1 cellular context compared by ENCODE assay signal in the genomic region with DNA sequence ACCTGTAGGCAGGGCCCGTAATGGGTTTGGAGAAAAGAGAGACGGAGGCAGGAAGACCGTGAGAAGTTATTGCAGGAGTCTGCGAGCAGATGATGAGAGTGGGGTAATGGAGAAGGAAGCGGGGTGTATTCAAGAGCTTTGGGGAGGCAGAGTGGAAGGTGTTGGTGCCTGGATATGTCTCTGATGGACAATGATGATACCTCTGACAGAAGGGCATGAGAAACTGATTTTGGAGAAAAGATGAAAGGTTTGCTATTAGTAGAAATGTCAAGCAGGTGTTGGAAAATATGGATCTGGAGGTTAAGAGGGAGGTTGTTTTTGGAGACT.
TF ChIP-seq lines count a peak whose summit lies in the region.

No MANE protein-coding gene starts in this region.

TF ChIP-seq in HEK293, 187 proteins besides CTCF, POLR2A, EP300 and RAD21 (continued from another document):
- no peak for TF ChIP-seq ZBTB6 (tag by site-specific recombination; IDR thresholded peaks at IDR 0.05)
- no peak for TF ChIP-seq ZNF426 (tag by site-specific recombination; IDR thresholded peaks at IDR 0.05)
- TF ChIP-seq KLF16 (tag by site-specific recombination; IDR thresholded peaks at IDR 0.05) = no peak
- 0 out of 2 replicates have a peak, but pooled peaks have one; percentile 16 for TF ChIP-seq GLI4 (tag by site-specific recombination; IDR thresholded peaks at IDR 0.05)
- peak; percentile 91 for TF ChIP-seq SCRT2 (tag by site-specific recombination; IDR thresholded peaks at IDR 0.05)
- TF ChIP-seq SP7 (tag by site-specific recombination; IDR thresholded peaks at IDR 0.05) = 0 out of 2 replicates have a peak, but pooled peaks have one; percentile 5
- TF ChIP-seq, protein P1, sequence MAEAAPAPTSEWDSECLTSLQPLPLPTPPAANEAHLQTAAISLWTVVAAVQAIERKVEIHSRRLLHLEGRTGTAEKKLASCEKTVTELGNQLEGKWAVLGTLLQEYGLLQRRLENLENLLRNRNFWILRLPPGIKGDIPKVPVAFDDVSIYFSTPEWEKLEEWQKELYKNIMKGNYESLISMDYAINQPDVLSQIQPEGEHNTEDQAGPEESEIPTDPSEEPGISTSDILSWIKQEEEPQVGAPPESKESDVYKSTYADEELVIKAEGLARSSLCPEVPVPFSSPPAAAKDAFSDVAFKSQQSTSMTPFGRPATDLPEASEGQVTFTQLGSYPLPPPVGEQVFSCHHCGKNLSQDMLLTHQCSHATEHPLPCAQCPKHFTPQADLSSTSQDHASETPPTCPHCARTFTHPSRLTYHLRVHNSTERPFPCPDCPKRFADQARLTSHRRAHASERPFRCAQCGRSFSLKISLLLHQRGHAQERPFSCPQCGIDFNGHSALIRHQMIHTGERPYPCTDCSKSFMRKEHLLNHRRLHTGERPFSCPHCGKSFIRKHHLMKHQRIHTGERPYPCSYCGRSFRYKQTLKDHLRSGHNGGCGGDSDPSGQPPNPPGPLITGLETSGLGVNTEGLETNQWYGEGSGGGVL (tag by site-specific recombination; IDR thresholded peaks at IDR 0.05) = peak; percentile 2; the same call in 1 of the 2 replicates
- 0 out of 2 replicates have a peak, but pooled peaks have one; percentile 3 for TF ChIP-seq ZNF692 (tag by site-specific recombination; IDR thresholded peaks at IDR 0.05)
- no peak for TF ChIP-seq ZNF707 (tag by site-specific recombination; IDR thresholded peaks at IDR 0.05)
- TF ChIP-seq KLF7 (tag by site-specific recombination; IDR thresholded peaks at IDR 0.05; ENCODE audit: borderline replicate concordance) = no peak
- TF ChIP-seq ZNF843 (tag by site-specific recombination; IDR thresholded peaks at IDR 0.05) = 0 out of 2 replicates have a peak, but pooled peaks have one; percentile 5
